ENCODE assay signal across 12 cellular contexts in the genomic region with DNA sequence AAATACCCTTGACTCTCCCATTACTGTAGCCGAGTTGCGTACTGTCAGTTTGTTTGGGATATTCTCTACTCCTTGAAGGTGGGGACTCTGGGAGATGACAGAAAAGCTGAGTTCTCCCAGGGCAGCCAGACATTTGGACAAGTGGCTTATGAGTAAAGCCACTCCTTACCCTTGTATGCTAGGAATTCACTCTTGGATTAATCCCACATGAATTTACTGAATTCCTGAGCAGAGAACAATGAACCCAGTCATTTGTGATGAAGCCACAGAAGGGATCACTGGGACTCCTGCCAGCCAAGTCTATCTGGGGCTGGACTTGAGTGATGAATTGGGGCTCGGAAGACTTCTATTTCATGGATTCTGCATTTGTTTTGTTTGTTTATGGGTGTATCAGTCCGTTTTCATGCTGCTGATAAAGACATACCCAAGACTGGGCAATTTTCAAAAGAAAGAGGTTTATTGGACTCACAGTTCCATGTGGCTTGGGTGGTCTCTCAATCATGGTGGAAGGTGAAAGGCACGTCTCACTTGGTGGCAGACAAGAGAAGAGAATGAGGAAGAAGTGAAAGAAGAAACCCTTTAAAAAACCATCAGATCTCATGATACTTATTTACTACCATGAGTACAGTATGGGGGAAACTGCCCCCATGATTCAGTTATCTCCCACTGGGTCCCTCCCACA. TPM values are rescaled to one million over a fixed set of nuclear protein-coding genes. Genes with fewer than 3 reads are reported as not detected.
DNase-seq lines count a peak whose midpoint lies in the region; ATAC-seq and TF ChIP-seq lines count a peak whose summit lies in the region.
"Had no signal": no experiment of that assay in that cellular context is flagged by ENCODE, and none has a peak within 500 bp of the region (broad histone marks: within the 10 kb centered on the region; RNA-seq: fewer than 3 reads in every experiment).

No MANE protein-coding gene starts in this region.

- H3K9me3 Mint-ChIP-seq in Calu3 (ENCODE audit: low read depth, unreplicated experiment) (peaks cover 7% of the 10 kb centered on the region), progenitor cell of endocrine pancreas (ENCODE audit: low read depth) (peaks cover 4% of the 10 kb centered on the region)

- DNase-seq in Calu3 (peak; percentile 86), SJCRH30 (peak; percentile 72 to 73), fibroblast of mammary gland (ENCODE audit: low read depth) (peak; percentile 80), progenitor cell of endocrine pancreas (ENCODE audit: low spot score, unreplicated experiment) (no peak), NCI-H2171 treated with DMSO at 0.1 percent for 48 hours (lab: John Stamatoyannopoulos, UW) (no peak), COR-L47 (lab: John Stamatoyannopoulos, UW) (no peak), NCI-H187 treated with DMSO at 0.1 percent for 48 hours (lab: John Stamatoyannopoulos, UW) (no peak)
- DNase-seq: cortex of kidney, DMS79 treated with DMSO at 0.1 percent for 48 hours, NCI-H1436 treated with DMSO at 0.1 percent for 48 hours had no signal

- H3K9me3 ChIP-seq in SJCRH30 (replicated peaks) = peaks cover 7% of the 10 kb centered on the region

- ATAC-seq in HG02938 (IDR thresholded peaks at IDR 0.05; ENCODE audit: unreplicated experiment) = no peak

- H3K4me3 Mint-ChIP-seq in Calu3 (ENCODE audit: low read depth, unreplicated experiment) (peak overlapping the region; percentile 3), progenitor cell of endocrine pancreas (ENCODE audit: low read depth) (no peak overlapping the region)

- intact Hi-C loops in Calu3 (cut with micrococcal nuclease; ENCODE audit: unreplicated experiment) = loop anchor here (2.0 to 10.0 kb wide), 3 partner anchors 13 to 55 kb away; a partner anchor contains a TSS

- H3K4me1 Mint-ChIP-seq in Calu3 (ENCODE audit: low read depth, unreplicated experiment) (peaks cover 96% of the 10 kb centered on the region), progenitor cell of endocrine pancreas (ENCODE audit: low read depth) (peaks cover 20% of the 10 kb centered on the region)

- peak overlapping the region; percentile 46 for H3K27ac ChIP-seq in SJCRH30

- TF ChIP-seq CTCF in Calu3 (IDR thresholded peaks at IDR 0.05; ENCODE audit: unreplicated experiment) (no peak), fibroblast of mammary gland (conservative IDR thresholded peaks at IDR 0.05; ENCODE audit: control insufficient read depth, insufficient read depth, low read depth, low read length) (no peak), progenitor cell of endocrine pancreas (IDR thresholded peaks at IDR 0.05; ENCODE audit: unreplicated experiment) (no peak)

- peaks cover 6% of the 10 kb centered on the region; the same call in 1 of the 2 replicates for H3K4me1 ChIP-seq in SJCRH30

- no peaks in the 10 kb centered on the region for H3K36me3 ChIP-seq in SJCRH30

- H3K4me3 ChIP-seq in SJCRH30 = no peak overlapping the region
- H3K4me3 ChIP-seq in fibroblast of mammary gland (ENCODE audit: control insufficient read depth, low read depth, low read length) = no peak overlapping the region

- H3K27me3 Mint-ChIP-seq in Calu3 (ENCODE audit: unreplicated experiment) (no peaks in the 10 kb centered on the region), progenitor cell of endocrine pancreas (peaks cover 51% of the 10 kb centered on the region)

- no peaks in the 10 kb centered on the region for H3K27me3 ChIP-seq in SJCRH30

- H3K27ac Mint-ChIP-seq in Calu3 (ENCODE audit: unreplicated experiment) (peak overlapping the region; percentile 88), progenitor cell of endocrine pancreas (peak overlapping the region; percentile 67)

- H3K36me3 Mint-ChIP-seq in Calu3 (ENCODE audit: insufficient read depth, unreplicated experiment) = peaks cover 46% of the 10 kb centered on the region
- no peaks in the 10 kb centered on the region for H3K36me3 Mint-ChIP-seq in progenitor cell of endocrine pancreas (ENCODE audit: insufficient read depth)

- BruUV-seq in Calu3 (replicated peaks; lab: Mats Ljungman, UMichigan) = TSS peak; percentile 34

- CTCF ChIA-PET in Calu3 (lab: Charles Lee) = interaction anchor here (0.6 to 5.8 kb wide), 7 partner anchors 11 to 45 kb away, joined by 3 to 41 read pairs (median 5); a partner anchor contains a TSS

RNA-seq across cellular contexts. Expression of a gene that starts 25.1 kb away (rescaled TPM):
- total RNA-seq in Calu3 (2022) (106 and 124 TPM in 2 replicates), progenitor cell of endocrine pancreas (31.3 and 31.9 TPM in 2 replicates)
- total RNA-seq in SJCRH30 (2014; rRNA removed; shearing (Covaris generic)) = not detected in 2 replicates

RNA-seq across cellular contexts. Expression of a gene that starts 37.2 kb away (rescaled TPM):
- total RNA-seq in Calu3 (2022) (not detected in 2 replicates), progenitor cell of endocrine pancreas (not detected in 2 replicates)
- total RNA-seq in SJCRH30 (2014; rRNA removed; shearing (Covaris generic)) = not detected in 2 replicates
- total RNA-seq: mononuclear cell had no signal

RNA-seq across cellular contexts. Expression of a gene that starts 43.5 kb away (rescaled TPM):
- total RNA-seq in Calu3 (2022) = 17.7 and 22.4 TPM in 2 replicates
- 3.0 and 3.8 TPM in 2 replicates for total RNA-seq in SJCRH30 (2014; rRNA removed; shearing (Covaris generic))
- 8.7 and 8.8 TPM in 2 replicates for total RNA-seq in progenitor cell of endocrine pancreas

RNA-seq across cellular contexts. Expression of a gene that starts 45.6 kb away (rescaled TPM):
- total RNA-seq in Calu3 (2022) (52.0 and 54.4 TPM in 2 replicates), progenitor cell of endocrine pancreas (9.6 and 10.6 TPM in 2 replicates)
- total RNA-seq in SJCRH30 (2014; rRNA removed; shearing (Covaris generic)) = 0.68 and 1.0 TPM in 2 replicates

Comparison
In these comparisons a context has a peak if more than half of its experiments do, and no peak if none do; other contexts are left out.
1. DNase-seq: peak in Calu3 (single experiment), SJCRH30 (2 of 2) and fibroblast of mammary gland (single experiment); none in progenitor cell of endocrine pancreas (single experiment), NCI-H2171 treated with DMSO at 0.1 percent for 48 hours (single experiment), COR-L47 (single experiment) and NCI-H187 treated with DMSO at 0.1 percent for 48 hours (single experiment).
2. RNA of a gene that starts 25.1 kb away (total RNA-seq): 106 to 124 TPM in Calu3 and 31.3 to 31.9 TPM in progenitor cell of endocrine pancreas; not detected in SJCRH30; every median in the first group is over 10 times any median in the second.